Comparison of ENCODE assay signal across 17 cellular contexts in the genomic region with DNA sequence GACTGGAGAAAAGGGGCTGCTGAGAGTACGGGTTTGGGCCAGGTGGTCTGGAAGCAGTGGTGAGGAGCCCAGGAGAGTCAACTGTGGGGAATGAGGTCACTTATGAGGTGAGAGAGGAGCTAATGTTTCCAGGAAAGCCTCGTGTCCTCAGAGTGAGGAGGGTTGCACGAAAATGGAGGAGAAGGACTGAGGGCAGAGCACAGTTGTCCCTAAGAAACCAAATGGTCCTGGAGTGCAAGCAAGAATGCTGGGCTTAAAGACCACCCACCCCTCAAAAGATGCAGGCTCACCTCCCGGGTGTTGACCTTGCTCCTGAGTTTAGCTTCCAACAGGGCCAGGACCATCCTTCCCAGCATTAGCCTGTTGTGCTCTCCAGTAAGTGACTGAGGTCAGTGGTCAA.
"Had no signal": no experiment of that assay in that cellular context is flagged by ENCODE, and none has a peak within 500 bp of the region (broad histone marks: within the 10 kb centered on the region; RNA-seq: fewer than 3 reads in every experiment).

No MANE protein-coding gene starts in this region.

- DNase-seq: effector memory CD8-positive, alpha-beta T cell; erythroblast; foreskin melanocyte; naive thymus-derived CD8-positive, alpha-beta T cell; psoas muscle; retina; right lobe of liver; stimulated activated CD4-positive, alpha-beta T cell treated with anti-CD3 and anti-CD28 coated beads, Interleukin-15, amount 100 ng/mL, for 24 hours; stimulated activated CD4-positive, alpha-beta T cell treated with anti-CD3 and anti-CD28 coated beads, Interleukin-1b, Interleukin-23, amount 100 ng/mL, for 48 hours; stimulated activated CD4-positive, alpha-beta T cell treated with anti-CD3 and anti-CD28 coated beads, Interleukin-4, amount 100 ng/mL, for 24 hours; transverse colon had no signal

- H3K27ac Mint-ChIP-seq: effector memory CD8-positive, alpha-beta T cell; stimulated activated naive CD8-positive, alpha-beta T cell treated with anti-CD3 and anti-CD28 coated beads, Interleukin-15, Interleukin-2, amounts not matched to agents 100 ng/mL and 50 ng/mL, for 24 hours had no signal

- ATAC-seq: effector memory CD8-positive, alpha-beta T cell; naive thymus-derived CD8-positive, alpha-beta T cell; psoas muscle; right lobe of liver; stimulated activated memory B cell treated with anti-CD40 and anti-IgM and Interleukin-4, amounts not matched to agents 10 μg/mL and 1 μg/mL and 100 μg/mL, for 72 hours had no signal

- H3K27me3 ChIP-seq: hepatocyte, neutrophil, right lobe of liver, transverse colon had no signal

- H3K9me3 Mint-ChIP-seq: effector memory CD8-positive, alpha-beta T cell; naive thymus-derived CD8-positive, alpha-beta T cell; stimulated activated memory B cell treated with anti-CD40 and anti-IgM and Interleukin-4, amounts not matched to agents 10 μg/mL and 1 μg/mL and 100 μg/mL, for 72 hours; stimulated activated naive CD8-positive, alpha-beta T cell treated with anti-CD3 and anti-CD28 coated beads, Interleukin-15, Interleukin-2, amounts not matched to agents 100 ng/mL and 50 ng/mL, for 24 hours had no signal

- H3K27me3 Mint-ChIP-seq: effector memory CD8-positive, alpha-beta T cell; naive thymus-derived CD8-positive, alpha-beta T cell; stimulated activated memory B cell treated with anti-CD40 and anti-IgM and Interleukin-4, amounts not matched to agents 10 μg/mL and 1 μg/mL and 100 μg/mL, for 72 hours; stimulated activated naive CD8-positive, alpha-beta T cell treated with anti-CD3 and anti-CD28 coated beads, Interleukin-15, Interleukin-2, amounts not matched to agents 100 ng/mL and 50 ng/mL, for 24 hours had no signal

- H3K4me3 ChIP-seq: hepatocyte, psoas muscle, right lobe of liver, thoracic aorta, transverse colon had no signal

- FAIRE-seq: endothelial cell of umbilical vein had no signal

- H3K4me3 Mint-ChIP-seq: effector memory CD8-positive, alpha-beta T cell; naive thymus-derived CD8-positive, alpha-beta T cell; stimulated activated memory B cell treated with anti-CD40 and anti-IgM and Interleukin-4, amounts not matched to agents 10 μg/mL and 1 μg/mL and 100 μg/mL, for 72 hours; stimulated activated naive CD8-positive, alpha-beta T cell treated with anti-CD3 and anti-CD28 coated beads, Interleukin-15, Interleukin-2, amounts not matched to agents 100 ng/mL and 50 ng/mL, for 24 hours had no signal

- H3K27ac ChIP-seq: hepatocyte, neutrophil, psoas muscle, right lobe of liver, thoracic aorta, transverse colon had no signal
